ENCODE assay signal across 17 cellular contexts in genomic region chr1:233278621-233279020, GRCh38.
"Had no signal": no experiment of that assay in that cellular context is flagged by ENCODE, and none has a peak within 500 bp of the region (broad histone marks: within the 10 kb centered on the region; RNA-seq: fewer than 3 reads in every experiment).

No MANE protein-coding gene starts in this region.

- H3K27me3 ChIP-seq: esophagus muscularis mucosa, gastrocnemius medialis, heart right ventricle, testis, tibial nerve had no signal

- DNase-seq: effector memory CD8-positive, alpha-beta T cell; gastrocnemius medialis; heart right ventricle; hypothalamus; islet precursor cell; mammary epithelial cell; mucosa of descending colon; naive thymus-derived CD8-positive, alpha-beta T cell; posterior cingulate gyrus; stimulated activated CD4-positive, alpha-beta T cell treated with anti-CD3 and anti-CD28 coated beads, Interleukin-2, amount 100 ng/mL, for 24 hours; stimulated activated CD4-positive, alpha-beta T cell treated with anti-CD3 and anti-CD28 coated beads, Interleukin-4, amount 100 ng/mL, for 4 hours; stimulated activated naive B cell treated with anti-CD40 and anti-IgM and Interleukin-4, amounts not matched to agents 10 μg/mL and 1 μg/mL and 100 μg/mL, for 72 hours; stimulated activated naive CD8-positive, alpha-beta T cell treated with anti-CD3 and anti-CD28 coated beads, Interleukin-15, amount 100 ng/mL, for 72 hours; testis had no signal

- H3K27ac ChIP-seq: epithelial cell of prostate, esophagus muscularis mucosa, gastrocnemius medialis, heart right ventricle, testis, tibial nerve had no signal

- H3K4me3 ChIP-seq: esophagus muscularis mucosa, gastrocnemius medialis, heart right ventricle, mucosa of descending colon, testis, tibial nerve had no signal

- H3K36me3 ChIP-seq: esophagus muscularis mucosa, gastrocnemius medialis, heart right ventricle, tibial nerve had no signal

- H3K9me3 ChIP-seq: esophagus muscularis mucosa, gastrocnemius medialis, heart right ventricle, mucosa of descending colon, testis had no signal

- H3K4me1 ChIP-seq: esophagus muscularis mucosa, gastrocnemius medialis, testis, tibial nerve had no signal
